In the genomic region with DNA sequence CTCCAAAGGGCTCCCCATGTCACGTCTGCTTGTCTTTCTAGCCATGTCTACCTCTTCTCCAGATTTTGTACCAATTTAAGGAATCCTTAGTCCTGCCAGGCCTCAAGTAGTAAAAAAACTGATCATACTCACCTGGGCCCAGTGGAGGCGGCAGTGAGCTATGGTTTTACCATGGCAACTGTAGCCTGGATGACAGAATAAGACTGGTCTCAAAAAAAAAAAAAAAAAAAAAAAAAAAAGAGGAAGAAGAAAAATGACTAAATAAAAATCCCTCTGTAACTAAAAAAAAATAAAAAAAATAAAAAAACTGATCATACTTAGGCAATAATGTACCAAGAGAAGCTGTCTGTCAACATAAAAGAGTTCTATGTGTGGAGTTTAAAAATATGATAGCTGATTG, we compare ENCODE assay signal across 9 cellular contexts.
DNase-seq lines count a peak whose midpoint lies in the region; ATAC-seq and TF ChIP-seq lines count a peak whose summit lies in the region.
"Had no signal": no experiment of that assay in that cellular context is flagged by ENCODE, and none has a peak within 500 bp of the region (broad histone marks: within the 10 kb centered on the region; RNA-seq: fewer than 3 reads in every experiment).

No MANE protein-coding gene starts in this region.

- ATAC-seq in GM21786 (IDR thresholded peaks at IDR 0.05; ENCODE audit: unreplicated experiment) (peak; percentile 98), gastroesophageal sphincter (no peak)
- ATAC-seq in activated naive CD8-positive, alpha-beta T cell treated with anti-CD3 and anti-CD28 coated beads, Interleukin-2, amount 50 U/mL, for 24 hours: peak; percentile 57
- ATAC-seq: T-cell had no signal

- DNase-seq in DMS 273 (lab: John Stamatoyannopoulos, UW; ENCODE audit: unreplicated experiment): peak; percentile 20
- DNase-seq in DMS 273 treated with DMSO at 0.1 percent for 48 hours (lab: John Stamatoyannopoulos, UW): no peak
- peak; percentile 4 for DNase-seq in HuH-7.5 (ENCODE audit: low spot score)
- peak; percentile 19 for DNase-seq in activated naive CD8-positive, alpha-beta T cell treated with anti-CD3 and anti-CD28 coated beads, Interleukin-2, amount 50 U/mL, for 24 hours
- DNase-seq in stomach: peak; percentile 34
- no peak for DNase-seq in stimulated activated naive CD4-positive, alpha-beta T cell treated with Interleukin-2 at 50 U/mL for 16 hours (lab: John Stamatoyannopoulos, UW)

- 45 to 74% (median 58%) methylated on average over 2 of the region's 2 CpGs for whole genome bisulfite sequencing in stomach, 5 donors
- 82% methylated on average over 2 of the region's 2 CpGs; no CpG with 5 or more reads in 1 of the 2 donors for WGBS in gastroesophageal sphincter (ENCODE audit: low coverage in 1 of 2), 2 donors

- no peaks in the 10 kb centered on the region for H3K36me3 Mint-ChIP-seq in activated naive CD8-positive, alpha-beta T cell treated with anti-CD3 and anti-CD28 coated beads, Interleukin-2, amount 50 U/mL, for 24 hours (ENCODE audit: low read depth)
- H3K36me3 Mint-ChIP-seq: T-cell had no signal

- no peaks in the 10 kb centered on the region for H3K27me3 Mint-ChIP-seq in activated naive CD8-positive, alpha-beta T cell treated with anti-CD3 and anti-CD28 coated beads, Interleukin-2, amount 50 U/mL, for 24 hours
- H3K27me3 Mint-ChIP-seq: T-cell had no signal

- TF ChIP-seq CTCF in stomach (IDR thresholded peaks at IDR 0.05) (no peak), gastroesophageal sphincter (IDR thresholded peaks at IDR 0.05) (no peak)

- no peaks in the 10 kb centered on the region for H3K9me3 Mint-ChIP-seq in activated naive CD8-positive, alpha-beta T cell treated with anti-CD3 and anti-CD28 coated beads, Interleukin-2, amount 50 U/mL, for 24 hours
- H3K9me3 Mint-ChIP-seq: T-cell had no signal

- H3K27me3 ChIP-seq in stomach (no peaks in the 10 kb centered on the region), gastroesophageal sphincter (no peaks in the 10 kb centered on the region)

- TF ChIP-seq EP300 in stomach (IDR thresholded peaks at IDR 0.05): no peak
- no peak for TF ChIP-seq EP300 in gastroesophageal sphincter (IDR thresholded peaks at IDR 0.05)

- H3K4me3 Mint-ChIP-seq in activated naive CD8-positive, alpha-beta T cell treated with anti-CD3 and anti-CD28 coated beads, Interleukin-2, amount 50 U/mL, for 24 hours: no peak overlapping the region
- H3K4me3 Mint-ChIP-seq: T-cell had no signal

- H3K27ac ChIP-seq in stomach (no peak overlapping the region), gastroesophageal sphincter (no peak overlapping the region)

- TF ChIP-seq POLR2A in stomach (IDR thresholded peaks at IDR 0.05): no peak
- TF ChIP-seq POLR2A in gastroesophageal sphincter (IDR thresholded peaks at IDR 0.05): no peak

- no peak overlapping the region for H3K4me3 ChIP-seq in stomach
- no peak overlapping the region for H3K4me3 ChIP-seq in gastroesophageal sphincter

- H3K4me1 Mint-ChIP-seq in activated naive CD8-positive, alpha-beta T cell treated with anti-CD3 and anti-CD28 coated beads, Interleukin-2, amount 50 U/mL, for 24 hours: no peaks in the 10 kb centered on the region
- H3K4me1 Mint-ChIP-seq: T-cell had no signal

- H3K36me3 ChIP-seq in stomach (no peaks in the 10 kb centered on the region), gastroesophageal sphincter (no peaks in the 10 kb centered on the region)

- H3K27ac Mint-ChIP-seq in activated naive CD8-positive, alpha-beta T cell treated with anti-CD3 and anti-CD28 coated beads, Interleukin-2, amount 50 U/mL, for 24 hours: no peak overlapping the region
- H3K27ac Mint-ChIP-seq: T-cell had no signal

- H3K4me1 ChIP-seq in stomach (no peaks in the 10 kb centered on the region), gastroesophageal sphincter (no peaks in the 10 kb centered on the region)

- intact Hi-C loops in stomach (cut with DNase I; ENCODE audit: low total_unique reads): no loop called here

- H3K9me3 ChIP-seq in stomach: no peaks in the 10 kb centered on the region
- no peaks in the 10 kb centered on the region for H3K9me3 ChIP-seq in gastroesophageal sphincter

Comparison
In these comparisons a context has a peak if more than half of its experiments do, and no peak if none do; other contexts are left out.
1. DNase-seq: peak in DMS 273 (single experiment), HuH-7.5 (single experiment), activated naive CD8-positive, alpha-beta T cell treated with anti-CD3 and anti-CD28 coated beads, Interleukin-2, amount 50 U/mL, for 24 hours (single experiment) and stomach (single experiment); none in DMS 273 treated with DMSO at 0.1 percent for 48 hours (single experiment) and stimulated activated naive CD4-positive, alpha-beta T cell treated with Interleukin-2 at 50 U/mL for 16 hours (single experiment).